In the genomic region with DNA sequence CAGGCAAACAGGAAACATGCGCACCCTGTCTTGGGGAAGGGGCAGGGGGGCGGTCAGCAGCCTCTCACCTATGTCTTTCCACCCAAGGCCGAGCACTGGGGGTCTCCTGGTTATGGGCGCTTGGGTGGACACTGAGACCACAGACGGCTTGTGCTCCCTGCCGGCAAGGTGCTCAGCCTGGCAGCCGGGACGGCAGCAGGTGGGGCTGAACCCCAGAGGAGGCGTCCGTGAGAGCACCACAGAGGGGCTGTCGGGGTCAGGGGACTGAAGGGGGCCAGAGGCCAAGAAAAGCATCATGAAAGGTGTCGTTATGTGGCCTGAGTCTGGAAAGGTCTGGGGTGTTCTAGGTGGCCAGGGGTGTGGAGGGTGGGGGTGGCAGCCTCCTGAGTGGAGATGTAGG, we compare ENCODE assay signal across 22 cellular contexts. TPM values are rescaled to one million over a fixed set of nuclear protein-coding genes. Genes with fewer than 3 reads are reported as not detected.
DNase-seq lines count a peak whose midpoint lies in the region; ATAC-seq, FAIRE-seq and TF ChIP-seq lines count a peak whose summit lies in the region.
"Had no signal": no experiment of that assay in that cellular context is flagged by ENCODE, and none has a peak within 500 bp of the region (broad histone marks: within the 10 kb centered on the region; RNA-seq: fewer than 3 reads in every experiment).

No MANE protein-coding gene starts in this region.

- H3K23me2 ChIP-seq in H1 (ENCODE audit: low read depth, low read length): peaks cover 3% of the 10 kb centered on the region; the same call in 1 of the 2 replicates

- H3K9me3 ChIP-seq in heart right ventricle: no peaks in the 10 kb centered on the region
- no peaks in the 10 kb centered on the region for H3K9me3 ChIP-seq in H1 (ENCODE audit: insufficient read depth in 2 of 2, low read depth in 1 of 2, low read length in 1 of 2)
- no peaks in the 10 kb centered on the region for H3K9me3 ChIP-seq in gastrocnemius medialis
- H3K9me3 ChIP-seq in tibial artery: no peaks in the 10 kb centered on the region
- H3K9me3 ChIP-seq: Peyer's patch had no signal

- intact Hi-C loops in heart right ventricle (cut with DNase I) (no loop called here), left cardiac atrium (cut with DNase I) (no loop called here), gastrocnemius medialis (cut with DNase I; ENCODE audit: low total_unique reads) (loop anchor here (5.0 kb wide), 2 partner anchors 190 to 280 kb away; partner anchors contain the start of gene RGS12), tibial artery (cut with DNase I; ENCODE audit: low total_unique reads) (loop anchor here (5.0 kb wide), 1 partner anchor 75 kb away; no protein-coding TSS in a partner anchor)

- no peaks in the 10 kb centered on the region for H3K79me2 ChIP-seq in H1 (ENCODE audit: control insufficient read depth in 1 of 2, insufficient read depth in 2 of 2, low read length in 2 of 2)

- TF ChIP-seq RAD21 in H1 (IDR thresholded peaks at IDR 0.05 in 1 of 2, conservative IDR thresholded peaks at IDR 0.05 in 1 of 2; ENCODE audit: low read depth in 2 of 2, low read length in 2 of 2): no peak

- no peak overlapping the region for H4K5ac ChIP-seq in H1 (ENCODE audit: insufficient read length, low read depth, low read length)

- H3K4me1 ChIP-seq in heart right ventricle: peaks cover 18 to 79% (median 54%) of the 10 kb centered on the region in 9 donors
- peaks cover 0 to 37% (median 24%) of the 10 kb centered on the region in 4 experiments; a peak in 6 of 7 replicates for H3K4me1 ChIP-seq in H1 (replicated peaks in 1 of 4; ENCODE audit: control insufficient read depth in 3 of 4, insufficient read depth in 4 of 4, low read length in 3 of 4)
- H3K4me1 ChIP-seq in gastrocnemius medialis: peaks cover 53 to 73% of the 10 kb centered on the region in 2 donors
- H3K4me1 ChIP-seq in tibial artery: peaks cover 0 to 49% (median 29%) of the 10 kb centered on the region in 4 donors

- no peak overlapping the region for H3K56ac ChIP-seq in H1 (replicated peaks; ENCODE audit: insufficient read length, low read depth, low read length)

- CTCF ChIA-PET in H1 (lab: Charles Lee; ENCODE audit: partially characterized antibody): interaction anchor here (1.6 to 5.8 kb wide), 3 partner anchors 12 to 39 kb away, joined by 4 to 41 read pairs (median 32); no protein-coding TSS in a partner anchor

- peaks cover 0 to 5% of the 10 kb centered on the region in 2 experiments for H4K20me1 ChIP-seq in H1 (replicated peaks in 1 of 2; ENCODE audit: control insufficient read depth in 1 of 2, insufficient read depth in 2 of 2, low read length in 2 of 2)

- no peak overlapping the region for H3K4ac ChIP-seq in H1 (replicated peaks; ENCODE audit: insufficient read length, low read depth, low read length)

- TF ChIP-seq POLR2A in H1 (IDR thresholded peaks at IDR 0.05; ENCODE audit: control extremely low read depth in 1 of 2, low read depth in 2 of 2, low read length in 2 of 2): no peak
- no peak for TF ChIP-seq POLR2A in gastrocnemius medialis (IDR thresholded peaks at IDR 0.05)

- H3K27me3 ChIP-seq in heart right ventricle: peaks cover 0 to 54% (median 38%) of the 10 kb centered on the region in 7 donors
- peaks cover 13 to 84% (median 61%) of the 10 kb centered on the region in 4 experiments for H3K27me3 ChIP-seq in H1 (replicated peaks in 1 of 4; ENCODE audit: control insufficient read depth in 3 of 4, extremely low read depth in 1 of 4, insufficient read depth in 3 of 4, low read length in 3 of 4)
- H3K27me3 ChIP-seq in gastrocnemius medialis: no peaks in the 10 kb centered on the region
- peaks cover 0 to 8% of the 10 kb centered on the region in 2 donors for H3K27me3 ChIP-seq in tibial artery

- H3K27ac ChIP-seq in heart right ventricle (peak overlapping the region; percentile 44 to 100 (median 88)), H1 (ENCODE audit: low read depth, low read length) (no peak overlapping the region), gastrocnemius medialis (peak overlapping the region; percentile 99 to 100 (median 99)), tibial artery (peak overlapping the region; percentile 55 to 87)

- H3K14ac ChIP-seq in H1 (ENCODE audit: insufficient read length): no peak overlapping the region

- H3K4me3 ChIP-seq in heart right ventricle (no peak overlapping the region), H1 (ENCODE audit: extremely low read depth in 1 of 4, insufficient read depth in 2 of 4, low read depth in 3 of 4, low read length in 4 of 4) (no peak overlapping the region), gastrocnemius medialis (no peak overlapping the region), tibial artery (no peak overlapping the region)
- H3K4me3 ChIP-seq: Peyer's patch had no signal

- TF ChIP-seq CTCF in heart right ventricle (IDR thresholded peaks at IDR 0.05) (no peak), H1 (IDR thresholded peaks at IDR 0.05; ENCODE audit: control extremely low read depth in 1 of 3, insufficient read depth in 1 of 3, low read depth in 1 of 3, low read length in 3 of 3) (no peak), gastrocnemius medialis (IDR thresholded peaks at IDR 0.05 in 4 of 5, conservative IDR thresholded peaks at IDR 0.05 in 1 of 5) (no peak), tibial artery (IDR thresholded peaks at IDR 0.05) (no peak)

- WGBS in heart right ventricle, 2 donors: 78 to 85% methylated on average over 12 of the region's 12 CpGs
- WGBS in H1 (ENCODE audit: extremely low coverage in 1 of 2, insufficient coverage in 1 of 2, insufficient read length in 1 of 2, insufficient replicate concordance in 2 of 2, low coverage in 1 of 2, low lambda C conversion rate in 2 of 2, missing lambda C conversion rate in 1 of 2), 2 experiments: 84% methylated on average over 10 of the region's 12 CpGs; no CpG with 5 or more reads in 1 of the 2 experiments

- H3K4me2 ChIP-seq in H1 (ENCODE audit: insufficient read depth in 1 of 2, low read depth in 2 of 2, low read length in 2 of 2): no peak overlapping the region

- in situ Hi-C loops in gastrocnemius medialis (cut with MboI; ENCODE audit: low sequenced_read_pairs in 4 of 4): no loop called here

- H4K91ac ChIP-seq in H1 (replicated peaks; ENCODE audit: insufficient read length, low read length): no peak overlapping the region

- H2BK120ac ChIP-seq in H1 (replicated peaks; ENCODE audit: low read depth, low read length): no peak overlapping the region

- no peak overlapping the region for H4K8ac ChIP-seq in H1 (ENCODE audit: extremely low read depth, insufficient read depth, low read length)

- no peak overlapping the region for H3K23ac ChIP-seq in H1 (ENCODE audit: insufficient read length)

- H2BK5ac ChIP-seq in H1 (ENCODE audit: low read depth, low read length): no peak overlapping the region

- H2AK5ac ChIP-seq in H1 (ENCODE audit: low read depth, low read length): no peak overlapping the region

- ATAC-seq in heart right ventricle (no peak), left cardiac atrium (no peak), gastrocnemius medialis (no peak), GM21390 (IDR thresholded peaks at IDR 0.05; ENCODE audit: unreplicated experiment) (no peak), GM21723 (IDR thresholded peaks at IDR 0.05; ENCODE audit: unreplicated experiment) (no peak)

- no peak for TF ChIP-seq EP300 in H1 (IDR thresholded peaks at IDR 0.05; ENCODE audit: borderline replicate concordance in 1 of 2, low read depth in 2 of 2, low read length in 2 of 2)

- no peak overlapping the region for H3K9ac ChIP-seq in H1 (replicated peaks in 1 of 4; ENCODE audit: extremely low read depth in 1 of 4, low read depth in 3 of 4, low read length in 3 of 4)

- H3K18ac ChIP-seq in H1 (ENCODE audit: extremely low read depth, low read length): no peak overlapping the region

- H2AFZ ChIP-seq in H1 (ENCODE audit: low read length): no peak overlapping the region

- FAIRE-seq in H1 (lab: Jason Lieb, UNC): no peak
- FAIRE-seq: D721Med, GM18507, H54, HTR-8/SVneo had no signal

- no peaks in the 10 kb centered on the region for H3K79me1 ChIP-seq in H1 (ENCODE audit: low read depth, low read length)

- no peak overlapping the region for H2BK12ac ChIP-seq in H1 (ENCODE audit: low read depth, low read length)

- DNase-seq in heart right ventricle (no peak), left cardiac atrium (no peak), H1 (ENCODE audit: low read depth in 1 of 2, low spot score in 2 of 2) (no peak), gastrocnemius medialis (no peak), tibial artery (no peak)
- DNase-seq: 8988T, AML-193, GDM1, IMR-90, NCI-H1105, NCI-H2029, NCI-H2171, NCI-H524 treated with DMSO at 0.1 percent for 48 hours, Peyer's patch had no signal

- H2BK15ac ChIP-seq in H1 (ENCODE audit: low read length): no peak overlapping the region

- POLR2A ChIA-PET in H1 (lab: Charles Lee; ENCODE audit: partially characterized antibody): interaction anchor here (0.7 to 1.1 kb wide), 2 partner anchors 11 to 61 kb away, joined by 3 to 4 read pairs; no protein-coding TSS in a partner anchor

- H2BK20ac ChIP-seq in H1 (ENCODE audit: low read length): 0 out of 2 replicates have a peak overlapping the region, but pooled peaks have one; percentile 48

- peaks cover 0 to 4% (median 0%) of the 10 kb centered on the region in 9 donors for H3K36me3 ChIP-seq in heart right ventricle
- H3K36me3 ChIP-seq in H1 (ENCODE audit: control insufficient read depth in 2 of 4, insufficient read depth in 4 of 4, low read length in 3 of 4): no peaks in the 10 kb centered on the region
- no peaks in the 10 kb centered on the region for H3K36me3 ChIP-seq in gastrocnemius medialis
- H3K36me3 ChIP-seq in tibial artery: no peaks in the 10 kb centered on the region
- H3K36me3 ChIP-seq: Peyer's patch had no signal

RNA-seq across cellular contexts. Expression of gene DOK7, which starts 19.6 kb away (rescaled TPM):
- total RNA-seq in heart right ventricle: 10 to 100 TPM; 30.3 to 60.0 (median 37.2) TPM
- polyA plus RNA-seq in heart right ventricle: 10 to 100 TPM; 61.5 to 89.7 TPM
- 10 to 100 TPM; 21.5 to 38.2 TPM for total RNA-seq in left cardiac atrium
- not detected in 2 replicates for total RNA-seq in H1 (2021; fragmentation: NEBNext Ultra II Directional; extraction: Animal tissue kit (Norgen Biotek cat#: 25700))
- 0.32 and 0.36 TPM in 2 replicates for polyA plus RNA-seq in H1 (2011; rRNA removed)
- 0.19 TPM for polyA plus RNA-seq in H1 (2011; cell fraction: cytosol; rRNA removed)
- polyA plus RNA-seq in H1 (2011; cell fraction: nucleus; rRNA removed): 0.27 TPM
- polyA plus RNA-seq in H1 (2012, experiment 1 of 2): 0.09 to 0.32 TPM (median 0.25 TPM) in 3 of 4 replicates, not detected in the other
- polyA plus RNA-seq in H1 (2012, experiment 2 of 2): 0.09 TPM
- 0.14 TPM for polyA plus RNA-seq in H1 (2013, experiment 1 of 2)
- 0.13 TPM for polyA plus RNA-seq in H1 (2013, experiment 2 of 2)
- not detected in 2 replicates for polyA minus RNA-seq in H1 (2011; rRNA and poly(A)+ RNA removed)
- polyA minus RNA-seq in H1 (2011; cell fraction: cytosol; rRNA and poly(A)+ RNA removed): not detected
- not detected for polyA minus RNA-seq in H1 (2011; cell fraction: nucleus; rRNA and poly(A)+ RNA removed)
- 10 to 100 TPM in 3 of 4 donors, 1 to 10 TPM in 1; 8.1 to 42.0 (median 13.2) TPM for total RNA-seq in gastrocnemius medialis
- total RNA-seq: IMR-90, SK-MEL-5 had no signal
- polyA plus RNA-seq: AG04450, IMR-90 had no signal

RNA-seq across cellular contexts. Expression of gene HGFAC, which starts 40.9 kb away (rescaled TPM):
- total RNA-seq in heart right ventricle: under 1 TPM in 6 of 10 donors, not detected in 4; 0.15 to 0.59 (median 0.36) TPM
- polyA plus RNA-seq in heart right ventricle: 1 to 10 TPM; 1.0 to 1.1 TPM
- under 1 TPM; 0.34 to 0.38 TPM for total RNA-seq in left cardiac atrium
- total RNA-seq in H1 (2021; fragmentation: NEBNext Ultra II Directional; extraction: Animal tissue kit (Norgen Biotek cat#: 25700)): 0.15 TPM in 1 of 2 replicates, not detected in the other
- 0.14 and 0.35 TPM in 2 replicates for polyA plus RNA-seq in H1 (2011; rRNA removed)
- 0.34 TPM for polyA plus RNA-seq in H1 (2011; cell fraction: cytosol; rRNA removed)
- polyA plus RNA-seq in H1 (2011; cell fraction: nucleus; rRNA removed): 2.4 TPM
- polyA plus RNA-seq in H1 (2012, experiment 1 of 2): 0.60 TPM in 1 of 4 replicates, not detected in the others
- not detected for polyA plus RNA-seq in H1 (2012, experiment 2 of 2)
- 0.10 TPM for polyA plus RNA-seq in H1 (2013, experiment 1 of 2)
- polyA plus RNA-seq in H1 (2013, experiment 2 of 2): 0.07 TPM
- polyA minus RNA-seq in H1 (2011; rRNA and poly(A)+ RNA removed): not detected in 2 replicates
- not detected for polyA minus RNA-seq in H1 (2011; cell fraction: cytosol; rRNA and poly(A)+ RNA removed)
- polyA minus RNA-seq in H1 (2011; cell fraction: nucleus; rRNA and poly(A)+ RNA removed): not detected
- total RNA-seq in gastrocnemius medialis: under 1 TPM; 0.20 to 0.68 (median 0.59) TPM
- total RNA-seq: IMR-90, Peyer's patch, SK-MEL-5 had no signal
- polyA plus RNA-seq: AG04450 had no signal

RNA-seq across cellular contexts. Expression of gene LRPAP1, which starts 49.5 kb away (rescaled TPM):
- 100 to 1,000 TPM; 234 to 392 (median 345) TPM for total RNA-seq in heart right ventricle
- 100 to 1,000 TPM in 1 of 2 donors, 10 to 100 TPM in 1; 49.9 to 418 TPM for polyA plus RNA-seq in heart right ventricle
- 100 to 1,000 TPM; 226 to 312 TPM for total RNA-seq in left cardiac atrium
- total RNA-seq in H1 (2021; fragmentation: NEBNext Ultra II Directional; extraction: Animal tissue kit (Norgen Biotek cat#: 25700)): 101 and 106 TPM in 2 replicates
- 31.1 and 39.6 TPM in 2 replicates for polyA plus RNA-seq in H1 (2011; rRNA removed)
- polyA plus RNA-seq in H1 (2011; cell fraction: cytosol; rRNA removed): 80.4 TPM
- polyA plus RNA-seq in H1 (2011; cell fraction: nucleus; rRNA removed): 79.1 TPM
- 76.1 to 129 TPM (median 105 TPM) in 4 replicates for polyA plus RNA-seq in H1 (2012, experiment 1 of 2)
- 55.3 TPM for polyA plus RNA-seq in H1 (2012, experiment 2 of 2)
- polyA plus RNA-seq in H1 (2013, experiment 1 of 2): 89.8 TPM
- polyA plus RNA-seq in H1 (2013, experiment 2 of 2): 106 TPM
- polyA minus RNA-seq in H1 (2011; rRNA and poly(A)+ RNA removed): 31.4 and 55.9 TPM in 2 replicates
- polyA minus RNA-seq in H1 (2011; cell fraction: cytosol; rRNA and poly(A)+ RNA removed): 47.0 TPM
- polyA minus RNA-seq in H1 (2011; cell fraction: nucleus; rRNA and poly(A)+ RNA removed): 33.5 TPM
- total RNA-seq in gastrocnemius medialis: 100 to 1,000 TPM in 2 of 4 donors, 10 to 100 TPM in 2; 65.0 to 131 (median 100) TPM

Comparison
In these comparisons a context has a peak if more than half of its experiments do, and no peak if none do; other contexts are left out.
1. intact Hi-C loops: an anchor here in gastrocnemius medialis (5.0 kb wide) and tibial artery (5.0 kb wide); none called in heart right ventricle and left cardiac atrium.